ENCODE assay signal across 15 cellular contexts in the genomic region with DNA sequence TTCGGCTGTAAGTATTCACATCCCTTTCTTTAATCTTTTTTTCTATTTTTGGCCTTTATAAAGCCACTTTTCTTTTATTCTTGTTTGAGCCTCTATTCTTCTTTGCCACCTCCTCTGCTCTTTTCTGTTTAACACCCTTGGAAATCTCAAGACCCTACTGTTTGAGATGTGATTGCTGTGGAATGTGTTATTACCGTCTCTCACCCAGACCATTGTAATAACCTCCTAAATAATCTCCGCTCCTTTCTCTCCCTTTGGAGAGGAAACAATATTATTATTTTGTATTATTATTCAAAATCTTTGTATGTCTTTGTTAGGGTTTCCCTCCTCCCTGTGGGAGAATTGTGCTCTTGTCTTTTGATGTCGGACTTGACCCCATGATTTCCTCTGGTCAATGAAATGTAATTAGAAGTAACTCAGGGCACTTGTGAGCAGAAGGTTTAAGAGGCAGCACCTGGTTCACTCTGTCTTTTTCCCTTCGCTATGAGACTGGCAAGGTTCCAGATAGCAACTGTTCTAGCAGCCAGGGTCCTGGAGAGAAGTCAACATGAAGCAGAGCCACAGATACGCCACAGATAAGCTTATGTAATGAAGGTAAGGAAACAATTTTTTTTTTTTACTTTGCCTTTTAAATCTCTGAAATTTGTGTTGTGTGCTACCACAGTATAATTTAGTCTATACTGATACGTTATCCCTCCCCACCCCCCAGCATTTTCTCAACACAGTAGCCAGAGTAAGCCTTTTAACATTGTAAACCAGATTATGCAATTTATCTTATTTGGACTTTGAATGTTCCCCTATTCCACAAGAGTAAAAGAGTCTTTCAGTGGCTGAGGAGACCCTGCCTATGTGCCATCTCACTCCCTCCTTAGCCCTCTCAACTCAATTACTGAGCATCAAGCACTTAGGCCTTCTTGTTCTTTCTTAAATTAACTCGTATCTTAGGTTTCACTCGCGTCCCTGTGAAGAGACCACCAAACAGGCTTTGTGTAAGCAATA.
DNase-seq lines count a peak whose midpoint lies in the region; ATAC-seq, FAIRE-seq and TF ChIP-seq lines count a peak whose summit lies in the region.
"Had no signal": no experiment of that assay in that cellular context is flagged by ENCODE, and none has a peak within 500 bp of the region (broad histone marks: within the 10 kb centered on the region; RNA-seq: fewer than 3 reads in every experiment).

No MANE protein-coding gene starts in this region.

- CTCF ChIA-PET in activated CD4-positive, alpha-beta T cell treated with anti-CD3 and anti-CD28 coated beads, Interleukin-2, amount 10 ng/mL, durations not matched to agents 7 days and 5 days (lab: Charles Lee): no interaction called here

- ATAC-seq in GM19463 (IDR thresholded peaks at IDR 0.05; ENCODE audit: unreplicated experiment): no peak
- ATAC-seq: HCT116 had no signal

- no peaks in the 10 kb centered on the region for H3K27me3 Mint-ChIP-seq in activated CD4-positive, alpha-beta T cell treated with anti-CD3 and anti-CD28 coated beads, Interleukin-2, amount 10 ng/mL, durations not matched to agents 7 days and 5 days
- H3K27me3 Mint-ChIP-seq: progenitor cell of endocrine pancreas had no signal

- no peak overlapping the region for H3K27ac Mint-ChIP-seq in activated CD4-positive, alpha-beta T cell treated with anti-CD3 and anti-CD28 coated beads, Interleukin-2, amount 10 ng/mL, durations not matched to agents 7 days and 5 days
- H3K27ac Mint-ChIP-seq: progenitor cell of endocrine pancreas had no signal

- no peak overlapping the region for H3K27ac ChIP-seq in kidney (ENCODE audit: low read depth in 2 of 2, low read length in 2 of 2)
- H3K27ac ChIP-seq: dorsolateral prefrontal cortex had no signal

- TF ChIP-seq CTCF in LNCaP clone FGC (IDR thresholded peaks at IDR 0.05; ENCODE audit: control insufficient read depth, extremely low read depth, insufficient read depth): no peak
- no peak for TF ChIP-seq CTCF in choroid plexus epithelial cell (conservative IDR thresholded peaks at IDR 0.05; ENCODE audit: low read depth, low read length)
- TF ChIP-seq CTCF in kidney (IDR thresholded peaks at IDR 0.05; ENCODE audit: borderline replicate concordance, extremely low read depth, insufficient read depth): no peak

- H3K9me3 Mint-ChIP-seq in activated CD4-positive, alpha-beta T cell treated with anti-CD3 and anti-CD28 coated beads, Interleukin-2, amount 10 ng/mL, durations not matched to agents 7 days and 5 days: no peaks in the 10 kb centered on the region

- intact Hi-C loops in kidney (cut with DNase I): no loop called here

- H3K9me3 ChIP-seq in kidney (ENCODE audit: control insufficient read depth in 1 of 2, low read length in 2 of 2): no peaks in the 10 kb centered on the region

- H3K4me1 ChIP-seq in kidney (ENCODE audit: control insufficient read depth in 1 of 2, insufficient read depth in 1 of 2, low read depth in 1 of 2, low read length in 2 of 2): no peaks in the 10 kb centered on the region

- H3K4me1 Mint-ChIP-seq in activated CD4-positive, alpha-beta T cell treated with anti-CD3 and anti-CD28 coated beads, Interleukin-2, amount 10 ng/mL, durations not matched to agents 7 days and 5 days: no peaks in the 10 kb centered on the region

- FAIRE-seq in kidney (lab: Jason Lieb, UNC): no peak
- FAIRE-seq: RCC 7860 had no signal

- no peaks in the 10 kb centered on the region for H3K36me3 Mint-ChIP-seq in activated CD4-positive, alpha-beta T cell treated with anti-CD3 and anti-CD28 coated beads, Interleukin-2, amount 10 ng/mL, durations not matched to agents 7 days and 5 days (ENCODE audit: low read depth)

- no peak overlapping the region for H3K4me3 ChIP-seq in LNCaP clone FGC (ENCODE audit: low read depth, low read length)
- no peak overlapping the region for H3K4me3 ChIP-seq in choroid plexus epithelial cell (ENCODE audit: low read depth, low read length)
- no peak overlapping the region for H3K4me3 ChIP-seq in kidney (ENCODE audit: low read length in 2 of 2)
- H3K4me3 ChIP-seq: dorsolateral prefrontal cortex, lung had no signal

- no peak overlapping the region for H3K9ac ChIP-seq in kidney (ENCODE audit: low read length in 2 of 2)

- H3K36me3 ChIP-seq in kidney (ENCODE audit: control insufficient read depth in 1 of 2, insufficient read depth in 2 of 2, low read length in 2 of 2): no peaks in the 10 kb centered on the region

- DNase-seq in DMS 273 (lab: John Stamatoyannopoulos, UW; ENCODE audit: unreplicated experiment): peak; percentile 87
- peak; percentile 87 for DNase-seq in LNCaP clone FGC (ENCODE audit: low read depth)
- peak; percentile 95 for DNase-seq in NCI-H748 (lab: John Stamatoyannopoulos, UW; ENCODE audit: unreplicated experiment)
- DNase-seq in choroid plexus epithelial cell (ENCODE audit: low read depth): peak; percentile 24
- DNase-seq in kidney: no peak
- no peak for DNase-seq in activated CD4-positive, alpha-beta T cell treated with anti-CD3 and anti-CD28 coated beads, Interleukin-2, amount 10 ng/mL, durations not matched to agents 7 days and 5 days
- no peak for DNase-seq in AG08396 (ENCODE audit: low spot score)
- DNase-seq: GF-D8; stimulated activated CD4-positive, alpha-beta T cell treated with anti-CD3 and anti-CD28 coated beads, Interleukin-4, amount 100 ng/mL, for 4 hours had no signal

- POLR2A ChIA-PET in activated CD4-positive, alpha-beta T cell treated with anti-CD3 and anti-CD28 coated beads, Interleukin-2, amount 10 ng/mL, durations not matched to agents 7 days and 5 days (lab: Charles Lee): no interaction called here

- no peak overlapping the region for H3K4me3 Mint-ChIP-seq in activated CD4-positive, alpha-beta T cell treated with anti-CD3 and anti-CD28 coated beads, Interleukin-2, amount 10 ng/mL, durations not matched to agents 7 days and 5 days

Comparison
In these comparisons a context has a peak if more than half of its experiments do, and no peak if none do; other contexts are left out.
1. DNase-seq: peak in DMS 273 (single experiment), LNCaP clone FGC (single experiment), NCI-H748 (single experiment) and choroid plexus epithelial cell (single experiment); none in kidney (single experiment), activated CD4-positive, alpha-beta T cell treated with anti-CD3 and anti-CD28 coated beads, Interleukin-2, amount 10 ng/mL, durations not matched to agents 7 days and 5 days (single experiment) and AG08396 (single experiment).